Comparison of ENCODE assay signal across 16 cellular contexts in genomic region chr3:81425198-81425868, GRCh38.
DNase-seq lines count a peak whose midpoint lies in the region; ATAC-seq and TF ChIP-seq lines count a peak whose summit lies in the region.
"Had no signal": no experiment of that assay in that cellular context is flagged by ENCODE, and none has a peak within 500 bp of the region (broad histone marks: within the 10 kb centered on the region; RNA-seq: fewer than 3 reads in every experiment).

No MANE protein-coding gene starts in this region.

- H3K4me1 ChIP-seq in GM23248 (ENCODE audit: insufficient read depth) (peaks cover 20% of the 10 kb centered on the region), RWPE2 (ENCODE audit: insufficient read depth, poor library complexity, severe bottlenecking) (no peaks in the 10 kb centered on the region), mesendoderm (ENCODE audit: control insufficient read depth, low read depth, low read length) (peaks cover 2% of the 10 kb centered on the region), heart left ventricle (no peaks in the 10 kb centered on the region)
- H3K4me1 ChIP-seq: spleen had no signal

- no peak for TF ChIP-seq CTCF in RWPE2 (IDR thresholded peaks at IDR 0.05; ENCODE audit: poor library complexity, severe bottlenecking)
- no peak for TF ChIP-seq CTCF in fibroblast of mammary gland (conservative IDR thresholded peaks at IDR 0.05; ENCODE audit: control insufficient read depth, insufficient read depth, low read depth, low read length)
- TF ChIP-seq CTCF in heart left ventricle (IDR thresholded peaks at IDR 0.05): no peak

- no peaks in the 10 kb centered on the region for H3K79me1 ChIP-seq in mesendoderm (ENCODE audit: low read length)

- H3K4ac ChIP-seq in mesendoderm (ENCODE audit: low read depth, low read length): no peak overlapping the region

- 0 out of 2 replicates have a peak overlapping the region, but pooled peaks have one; percentile 22 for H3K4me3 ChIP-seq in GM23248
- H3K4me3 ChIP-seq in RWPE2 (ENCODE audit: severe bottlenecking): no peak overlapping the region
- H3K4me3 ChIP-seq in fibroblast of mammary gland (ENCODE audit: control insufficient read depth, low read depth, low read length): no peak overlapping the region
- no peak overlapping the region for H3K4me3 ChIP-seq in mesendoderm (ENCODE audit: low read length)
- no peak overlapping the region for H3K4me3 ChIP-seq in heart left ventricle
- H3K4me3 ChIP-seq: spleen had no signal

- H3K36me3 ChIP-seq in GM23248 (ENCODE audit: low read depth): no peaks in the 10 kb centered on the region
- H3K36me3 ChIP-seq in RWPE2 (ENCODE audit: low read depth): no peaks in the 10 kb centered on the region
- no peaks in the 10 kb centered on the region for H3K36me3 ChIP-seq in mesendoderm (ENCODE audit: control insufficient read depth, insufficient read depth, low read length)
- H3K36me3 ChIP-seq in heart left ventricle: no peaks in the 10 kb centered on the region
- H3K36me3 ChIP-seq: spleen had no signal

- WGBS in GM23248 (ENCODE audit: low coverage in 1 of 2, low lambda C conversion rate in 2 of 2, missing lambda C conversion rate in 2 of 2), 2 experiments: 18 to 23% methylated on average over 5 of the region's 5 CpGs
- whole genome bisulfite sequencing in mesendoderm (ENCODE audit: extremely low coverage, insufficient coverage, low lambda C conversion rate): no CpG with 5 or more reads among the region's 5 CpGs
- 62 to 78% (median 67%) methylated on average over 5 of the region's 5 CpGs for WGBS in heart left ventricle, 4 donors

- H3K9me2 ChIP-seq in GM23248 (ENCODE audit: insufficient read depth): no peaks in the 10 kb centered on the region

- H3K27ac ChIP-seq in GM23248 (peak overlapping the region; percentile 21; the same call in 1 of the 2 replicates), RWPE2 (ENCODE audit: poor library complexity, severe bottlenecking) (no peak overlapping the region), mesendoderm (ENCODE audit: low read depth, low read length) (no peak overlapping the region), heart left ventricle (no peak overlapping the region)
- H3K27ac ChIP-seq: spleen had no signal

- no peak overlapping the region for H4K8ac ChIP-seq in mesendoderm (ENCODE audit: low read depth, low read length)

- H3K18ac ChIP-seq in mesendoderm (ENCODE audit: low read length): no peak overlapping the region

- no peak overlapping the region for H2BK5ac ChIP-seq in mesendoderm (ENCODE audit: low read length)

- no peaks in the 10 kb centered on the region for H3K27me3 ChIP-seq in GM23248 (replicated peaks; ENCODE audit: insufficient read depth)
- no peaks in the 10 kb centered on the region for H3K27me3 ChIP-seq in RWPE2 (ENCODE audit: insufficient read depth, poor library complexity, severe bottlenecking)
- H3K27me3 ChIP-seq in mesendoderm (ENCODE audit: insufficient read depth, low read length, poor library complexity): no peaks in the 10 kb centered on the region
- no peaks in the 10 kb centered on the region for H3K27me3 ChIP-seq in heart left ventricle
- H3K27me3 ChIP-seq: spleen had no signal

- peak overlapping the region; percentile 49 for H3K4me2 ChIP-seq in GM23248 (ENCODE audit: unreplicated experiment)
- no peak overlapping the region for H3K4me2 ChIP-seq in mesendoderm (ENCODE audit: low read length)

- no peak overlapping the region for H3K23ac ChIP-seq in mesendoderm (ENCODE audit: low read length)

- H3K56ac ChIP-seq in mesendoderm (ENCODE audit: low read length): no peak overlapping the region

- ATAC-seq in RWPE2 (ENCODE audit: low read depth) (0 out of 3 replicates have a peak, but pooled peaks have one; percentile 27), heart left ventricle (no peak), GM18868 (IDR thresholded peaks at IDR 0.05; ENCODE audit: unreplicated experiment) (no peak)
- ATAC-seq: effector memory CD8-positive, alpha-beta T cell; natural killer cell treated with Interleukin-12 subunit alpha and Interleukin-12 subunit beta and Interleukin-15 and Interleukin-18, amount 100 ng/mL, for 72 hours; T-helper 17 cell had no signal

- no peak overlapping the region for H4K5ac ChIP-seq in mesendoderm (ENCODE audit: low read length)

- DNase-seq in GM23248 (peak; percentile 63), RWPE2 (ENCODE audit: low spot score) (no peak), fibroblast of mammary gland (ENCODE audit: low read depth) (peak; percentile 12), mesendoderm (peak; percentile 92), heart left ventricle (no peak), NCI-H748 (lab: John Stamatoyannopoulos, UW; ENCODE audit: unreplicated experiment) (no peak)
- no peak for DNase-seq in activated CD4-positive, alpha-beta T cell treated with anti-CD3 and anti-CD28 coated beads, Interleukin-2, amount 50 U/mL, for 4 hours
- DNase-seq: activated CD4-positive, CD25-positive, alpha-beta regulatory T cell; effector memory CD8-positive, alpha-beta T cell; NCI-H187; NCI-H446 treated with DMSO at 0.1 percent for 48 hours; Right ventricle myocardium superior; spleen; T-helper 17 cell had no signal

- peak overlapping the region; percentile 43 for H2AFZ ChIP-seq in GM23248

- peaks cover 13% of the 10 kb centered on the region for H3F3A ChIP-seq in GM23248 (ENCODE audit: insufficient read depth)

- intact Hi-C loops in heart left ventricle (cut with DNase I): loop anchor here in 4 of 10 donors (10.0 kb wide), 3 partner anchors 219 to 709 kb away; no protein-coding TSS in a partner anchor

- in situ Hi-C loops in GM23248 (cut with MboI): no loop called here

- no peak overlapping the region for H2AK5ac ChIP-seq in mesendoderm (ENCODE audit: low read length)

- no peak overlapping the region for H2BK120ac ChIP-seq in mesendoderm (ENCODE audit: low read depth, low read length)

- no peak for TF ChIP-seq POLR2A in heart left ventricle (IDR thresholded peaks at IDR 0.05)

- no peaks in the 10 kb centered on the region for H4K20me1 ChIP-seq in GM23248 (ENCODE audit: insufficient read depth)

- H3K9ac ChIP-seq in GM23248: no peak overlapping the region
- no peak overlapping the region for H3K9ac ChIP-seq in mesendoderm (ENCODE audit: low read length)

- H3K79me2 ChIP-seq in GM23248 (ENCODE audit: insufficient read depth): no peaks in the 10 kb centered on the region
- H3K79me2 ChIP-seq in mesendoderm (ENCODE audit: control insufficient read depth, insufficient read depth, low read length): no peaks in the 10 kb centered on the region

- H3K9me3 ChIP-seq in GM23248 (ENCODE audit: low read depth): no peaks in the 10 kb centered on the region
- no peaks in the 10 kb centered on the region for H3K9me3 ChIP-seq in RWPE2 (ENCODE audit: severe bottlenecking)
- no peaks in the 10 kb centered on the region for H3K9me3 ChIP-seq in heart left ventricle
- H3K9me3 ChIP-seq: spleen had no signal

- H2BK15ac ChIP-seq in mesendoderm (replicated peaks; ENCODE audit: low read depth): no peak overlapping the region

Comparison
In these comparisons a context has a peak if more than half of its experiments do, and no peak if none do; other contexts are left out.
1. DNase-seq: peak in GM23248 (single experiment), fibroblast of mammary gland (single experiment) and mesendoderm (single experiment); none in RWPE2 (single experiment), heart left ventricle (0 of 5), activated CD4-positive, alpha-beta T cell treated with anti-CD3 and anti-CD28 coated beads, Interleukin-2, amount 50 U/mL, for 4 hours (0 of 2) and NCI-H748 (single experiment).